8 cellular contexts compared by ENCODE assay signal in genomic region chr5:150757087-150757649, GRCh38. TPM values are rescaled to one million over a fixed set of nuclear protein-coding genes. Genes with fewer than 3 reads are reported as not detected.
DNase-seq lines count a peak whose midpoint lies in the region; TF ChIP-seq lines count a peak whose summit lies in the region.

No MANE protein-coding gene starts in this region.

- H3K27ac ChIP-seq in esophagus squamous epithelium (peak overlapping the region; percentile 92 to 99 (median 96)), smooth muscle cell (ENCODE audit: low read depth) (peak overlapping the region; percentile 99)

- H3K9me3 ChIP-seq in esophagus squamous epithelium (no peaks in the 10 kb centered on the region), smooth muscle cell (replicated peaks; ENCODE audit: low read depth) (no peaks in the 10 kb centered on the region)

- peak overlapping the region in 3 of 4 donors; percentile 58 to 88 (median 63) for H3K4me3 ChIP-seq in esophagus squamous epithelium
- H3K4me3 ChIP-seq in smooth muscle cell: peak overlapping the region; percentile 85

- peaks cover 0 to 42% (median 21%) of the 10 kb centered on the region in 3 donors for H3K36me3 ChIP-seq in esophagus squamous epithelium
- H3K36me3 ChIP-seq in smooth muscle cell (ENCODE audit: low read depth): peaks cover 23% of the 10 kb centered on the region

- H4K20me1 ChIP-seq in smooth muscle cell (ENCODE audit: low read depth): peaks cover 20% of the 10 kb centered on the region

- peak overlapping the region; percentile 97 for H3K9ac ChIP-seq in smooth muscle cell (ENCODE audit: low read depth)

- H3K36me3 Mint-ChIP-seq in T-helper 2 cell treated with Interferon-gamma antibody and Interleukin-4, amounts not matched to agents 5 μg/mL and 100 μg/mL, for 36 hours (ENCODE audit: low read depth): peaks cover 39% of the 10 kb centered on the region

- no peak overlapping the region for H2AFZ ChIP-seq in smooth muscle cell (ENCODE audit: low read depth)

- peak overlapping the region; percentile 98 for H3K4me2 ChIP-seq in smooth muscle cell

- TF ChIP-seq CTCF in esophagus squamous epithelium (IDR thresholded peaks at IDR 0.05) (no peak), smooth muscle cell (IDR thresholded peaks at IDR 0.05; ENCODE audit: borderline replicate concordance, insufficient read depth, poor library complexity, severe bottlenecking) (no peak)

- 33 to 59% methylated on average over 1 of the region's 1 CpG for WGBS in esophagus squamous epithelium, 2 donors
- 92% methylated on average over 1 of the region's 1 CpG for WGBS in smooth muscle cell (ENCODE audit: low lambda C conversion rate)

- H3F3A ChIP-seq in smooth muscle cell (ENCODE audit: low read depth): peaks cover 8% of the 10 kb centered on the region

- H3K79me2 ChIP-seq in smooth muscle cell (ENCODE audit: low read depth): peaks cover 58% of the 10 kb centered on the region

- DNase-seq in T-helper 2 cell treated with Interferon-gamma antibody and Interleukin-4, amounts not matched to agents 5 μg/mL and 100 μg/mL, for 36 hours (ENCODE audit: low spot score): no peak
- no peak for DNase-seq in T-helper 2 cell
- peak; percentile 41 for DNase-seq in RKO (ENCODE audit: low spot score)
- DNase-seq in esophagus squamous epithelium (lab: John Stamatoyannopoulos, UW): no peak
- DNase-seq in smooth muscle cell (lab: John Stamatoyannopoulos, UW; ENCODE audit: unreplicated experiment): no peak
- DNase-seq in NCI-H146 (lab: John Stamatoyannopoulos, UW): no peak
- no peak for DNase-seq in NCI-H82 (lab: John Stamatoyannopoulos, UW)
- DNase-seq in DMS53 (lab: John Stamatoyannopoulos, UW): no peak

- peak overlapping the region; percentile 66 for H3K4me3 Mint-ChIP-seq in T-helper 2 cell treated with Interferon-gamma antibody and Interleukin-4, amounts not matched to agents 5 μg/mL and 100 μg/mL, for 36 hours

- H3K4me1 ChIP-seq in esophagus squamous epithelium (peaks cover 7 to 43% (median 8%) of the 10 kb centered on the region in 3 donors), smooth muscle cell (ENCODE audit: low read depth) (peaks cover 15% of the 10 kb centered on the region)

- H3K27me3 ChIP-seq in esophagus squamous epithelium: no peaks in the 10 kb centered on the region
- H3K27me3 ChIP-seq in smooth muscle cell (ENCODE audit: low read depth): no peaks in the 10 kb centered on the region

- peak overlapping the region; percentile 32 for H3K27ac Mint-ChIP-seq in T-helper 2 cell treated with Interferon-gamma antibody and Interleukin-4, amounts not matched to agents 5 μg/mL and 100 μg/mL, for 36 hours

- no peaks in the 10 kb centered on the region for H3K27me3 Mint-ChIP-seq in T-helper 2 cell treated with Interferon-gamma antibody and Interleukin-4, amounts not matched to agents 5 μg/mL and 100 μg/mL, for 36 hours (ENCODE audit: low read depth)

- intact Hi-C loops in esophagus squamous epithelium (cut with DNase I): no loop called here

- peaks cover 23% of the 10 kb centered on the region for H3K4me1 Mint-ChIP-seq in T-helper 2 cell treated with Interferon-gamma antibody and Interleukin-4, amounts not matched to agents 5 μg/mL and 100 μg/mL, for 36 hours (ENCODE audit: low read depth)

- TF ChIP-seq POLR2A in esophagus squamous epithelium (IDR thresholded peaks at IDR 0.05): no peak

- no peaks in the 10 kb centered on the region for H3K9me3 Mint-ChIP-seq in T-helper 2 cell treated with Interferon-gamma antibody and Interleukin-4, amounts not matched to agents 5 μg/mL and 100 μg/mL, for 36 hours

RNA-seq across cellular contexts. Expression of gene DCTN4, which starts 1.6 kb away (rescaled TPM):
- total RNA-seq in esophagus squamous epithelium (10 to 100 TPM; 31.8 to 50.2 (median 36.8) TPM), smooth muscle cell (77.7 and 87.6 TPM in 2 replicates)
- 35.2 and 38.7 TPM in 2 replicates for polyA plus RNA-seq in smooth muscle cell

RNA-seq across cellular contexts. Expression of gene SMIM3, which starts 21.4 kb away (rescaled TPM):
- total RNA-seq in esophagus squamous epithelium (10 to 100 TPM in 3 of 4 donors, 1 to 10 TPM in 1; 6.8 to 38.5 (median 17.6) TPM), smooth muscle cell (178 and 190 TPM in 2 replicates)
- 218 and 261 TPM in 2 replicates for polyA plus RNA-seq in smooth muscle cell

RNA-seq across cellular contexts. Expression of gene RBM22, which starts 56.3 kb away (rescaled TPM):
- total RNA-seq in esophagus squamous epithelium (10 to 100 TPM; 22.8 to 38.4 (median 28.8) TPM), smooth muscle cell (64.0 and 66.6 TPM in 2 replicates)
- 48.6 and 62.9 TPM in 2 replicates for polyA plus RNA-seq in smooth muscle cell
